Comparison of ENCODE assay signal across 8 cellular contexts in the genomic region with DNA sequence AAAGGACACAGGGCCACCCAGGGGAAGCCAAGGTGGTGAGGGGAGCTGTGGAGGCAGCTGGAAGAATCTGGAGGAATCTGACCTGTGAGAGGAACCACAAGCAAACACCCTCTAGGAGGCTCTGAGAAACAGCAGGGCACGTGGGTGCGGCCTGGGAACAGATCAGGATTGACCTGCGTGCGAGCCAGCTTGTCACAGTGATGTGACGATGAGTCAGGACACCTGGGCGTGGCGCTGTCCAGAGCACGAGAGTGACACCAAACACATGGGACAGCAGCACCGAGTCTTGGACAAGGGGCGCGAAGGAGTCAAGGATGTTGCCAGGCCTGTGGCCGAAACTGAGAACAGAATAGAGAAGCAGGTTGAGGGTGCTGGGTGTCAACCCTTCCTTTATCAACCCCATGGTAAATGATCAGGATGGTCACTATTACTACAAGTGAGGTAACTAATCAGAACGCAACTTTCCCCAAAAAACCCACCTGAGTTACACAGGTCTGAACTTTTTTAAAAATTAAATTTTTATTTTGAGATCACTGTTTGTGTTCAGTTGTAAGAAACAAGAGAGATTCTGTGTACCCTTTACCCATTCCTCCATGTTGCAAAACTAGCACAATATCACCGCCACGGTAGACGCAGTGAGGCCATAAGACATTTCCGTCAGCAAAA. TPM values are rescaled to one million over a fixed set of nuclear protein-coding genes. Genes with fewer than 3 reads are reported as not detected.
DNase-seq lines count a peak whose midpoint lies in the region; ATAC-seq and TF ChIP-seq lines count a peak whose summit lies in the region.

No MANE protein-coding gene starts in this region.

- H4K20me1 ChIP-seq in DND-41 (ENCODE audit: insufficient read depth, low read length): peaks cover 5% of the 10 kb centered on the region; the same call in 1 of the 2 replicates

- DNase-seq in DND-41 (no peak), SK-N-MC (ENCODE audit: low read depth, low spot score) (no peak), mesothelial cell of epicardium (ENCODE audit: low spot score in 2 of 2, unreplicated experiment in 2 of 2) (no peak), tibial nerve (ENCODE audit: low spot score in 2 of 2) (no peak), G401 (ENCODE audit: low spot score) (no peak)
- peak in 2 of 3 experiments; percentile 5 to 16 for DNase-seq in effector memory CD8-positive, alpha-beta T cell

- in situ Hi-C loops in G401 (cut with HindIII; ENCODE audit: low sequenced_read_pairs): no loop called here

- H3K36me3 ChIP-seq in DND-41 (ENCODE audit: insufficient read depth, low read length): peaks cover 18% of the 10 kb centered on the region
- peaks cover 22% of the 10 kb centered on the region for H3K36me3 ChIP-seq in SK-N-MC (ENCODE audit: insufficient read depth, low read length)
- peaks cover 0 to 12% (median 0%) of the 10 kb centered on the region in 3 donors for H3K36me3 ChIP-seq in tibial nerve

- TF ChIP-seq EP300 in tibial nerve (IDR thresholded peaks at IDR 0.05): no peak

- no peak for TF ChIP-seq CTCF in DND-41 (IDR thresholded peaks at IDR 0.05; ENCODE audit: borderline replicate concordance, extremely low read depth, low read length, poor library complexity, severe bottlenecking)
- TF ChIP-seq CTCF in mesothelial cell of epicardium (IDR thresholded peaks at IDR 0.05; ENCODE audit: unreplicated experiment): no peak
- TF ChIP-seq CTCF in tibial nerve (IDR thresholded peaks at IDR 0.05): no peak

- peak overlapping the region; percentile 65 to 91 for H3K4me3 ChIP-seq in DND-41 (ENCODE audit: low read depth in 1 of 2, low read length in 2 of 2)
- peak overlapping the region; percentile 99 for H3K4me3 ChIP-seq in SK-N-MC
- H3K4me3 ChIP-seq in tibial nerve: peak overlapping the region; percentile 71 to 92 (median 78)

- H3K4me2 ChIP-seq in DND-41 (ENCODE audit: insufficient read depth, low read length): peak overlapping the region; percentile 92

- peaks cover 46% of the 10 kb centered on the region for H3K79me2 ChIP-seq in DND-41 (ENCODE audit: insufficient read depth, low read length)

- peaks cover 39% of the 10 kb centered on the region for H3K4me1 ChIP-seq in DND-41 (ENCODE audit: insufficient read depth, low read length)
- H3K4me1 ChIP-seq in tibial nerve: peaks cover 0 to 45% (median 30%) of the 10 kb centered on the region in 4 donors

- H3K27me3 ChIP-seq in DND-41 (ENCODE audit: insufficient read depth, low read length, poor library complexity) (no peaks in the 10 kb centered on the region), tibial nerve (no peaks in the 10 kb centered on the region)

- H2AFZ ChIP-seq in DND-41 (ENCODE audit: low read depth, low read length): peak overlapping the region; percentile 99

- no peaks in the 10 kb centered on the region for H3K9me3 ChIP-seq in DND-41 (ENCODE audit: insufficient read depth, low read length, severe bottlenecking)
- no peaks in the 10 kb centered on the region for H3K9me3 ChIP-seq in SK-N-MC (ENCODE audit: low read depth, low read length)
- H3K9me3 ChIP-seq in tibial nerve: no peaks in the 10 kb centered on the region

- H3K27me3 Mint-ChIP-seq in effector memory CD8-positive, alpha-beta T cell: peaks cover 0 to 13% of the 10 kb centered on the region in 2 donors
- no peaks in the 10 kb centered on the region for H3K27me3 Mint-ChIP-seq in mesothelial cell of epicardium (ENCODE audit: low read depth)

- no peak for TF ChIP-seq POLR2A in tibial nerve (IDR thresholded peaks at IDR 0.05)

- H3K27ac ChIP-seq in DND-41 (ENCODE audit: low read length) (peak overlapping the region; percentile 99), SK-N-MC (peak overlapping the region; percentile 82; the same call in 1 of the 2 replicates), tibial nerve (peak overlapping the region; percentile 84 to 98 (median 97))

- H3K36me3 Mint-ChIP-seq in effector memory CD8-positive, alpha-beta T cell (ENCODE audit: insufficient read depth): peaks cover 36% of the 10 kb centered on the region
- peaks cover 3% of the 10 kb centered on the region for H3K36me3 Mint-ChIP-seq in mesothelial cell of epicardium

- peak overlapping the region; percentile 96 for H3K27ac Mint-ChIP-seq in effector memory CD8-positive, alpha-beta T cell
- H3K27ac Mint-ChIP-seq in mesothelial cell of epicardium: peak overlapping the region; percentile 97

- H3K4me1 Mint-ChIP-seq in effector memory CD8-positive, alpha-beta T cell (ENCODE audit: low read depth in 2 of 2): peaks cover 22 to 30% of the 10 kb centered on the region in 2 donors
- peaks cover 35% of the 10 kb centered on the region for H3K4me1 Mint-ChIP-seq in mesothelial cell of epicardium

- peak overlapping the region; percentile 94 for H3K9ac ChIP-seq in DND-41 (ENCODE audit: low read depth, low read length)
- H3K9ac ChIP-seq in SK-N-MC (ENCODE audit: insufficient read length): peak overlapping the region; percentile 92

- 52 to 55% methylated on average over 17 of the region's 17 CpGs for WGBS in tibial nerve, 2 donors

- peak overlapping the region; percentile 87 to 91 for H3K4me3 Mint-ChIP-seq in effector memory CD8-positive, alpha-beta T cell
- H3K4me3 Mint-ChIP-seq in mesothelial cell of epicardium: peak overlapping the region; percentile 88

- no peaks in the 10 kb centered on the region for H3K9me3 Mint-ChIP-seq in effector memory CD8-positive, alpha-beta T cell
- no peaks in the 10 kb centered on the region for H3K9me3 Mint-ChIP-seq in mesothelial cell of epicardium

- no peak for ATAC-seq in DND-41 (ENCODE audit: insufficient read depth, low read depth)
- ATAC-seq in GM19397 (IDR thresholded peaks at IDR 0.05; ENCODE audit: unreplicated experiment): peak; percentile 46
- ATAC-seq in HG03439 (IDR thresholded peaks at IDR 0.05; ENCODE audit: unreplicated experiment): peak; percentile 61
- no peak for ATAC-seq in effector memory CD8-positive, alpha-beta T cell (replicated peaks)

RNA-seq across cellular contexts. Expression of gene SFT2D3, which starts 0.6 kb away (rescaled TPM):
- total RNA-seq in mesothelial cell of epicardium (11.6 to 12.9 TPM (median 12.1 TPM) in 3 replicates), tibial nerve (10 to 100 TPM; 10.7 to 13.6 (median 12.4) TPM)
- total RNA-seq in G401 (2014; rRNA removed; shearing (Covaris generic)): 11.7 and 13.0 TPM in 2 replicates

RNA-seq across cellular contexts. Expression of gene LIMS2, which starts 25.3 kb away (rescaled TPM):
- total RNA-seq in mesothelial cell of epicardium (11.9 to 13.0 TPM (median 11.9 TPM) in 3 replicates), tibial nerve (100 to 1,000 TPM in 2 of 4 donors, 10 to 100 TPM in 2; 86.1 to 111 (median 98.1) TPM)
- total RNA-seq in G401 (2014; rRNA removed; shearing (Covaris generic)): 1.8 and 5.8 TPM in 2 replicates

RNA-seq across cellular contexts. Expression of gene GPR17, which starts 54.7 kb away (rescaled TPM):
- total RNA-seq in mesothelial cell of epicardium: not detected in 3 replicates
- total RNA-seq in tibial nerve: 1 to 10 TPM; 1.1 to 1.6 (median 1.2) TPM
- total RNA-seq in G401 (2014; rRNA removed; shearing (Covaris generic)): not detected in 2 replicates

Comparison
In these comparisons a context has a peak if more than half of its experiments do, and no peak if none do; other contexts are left out.
1. ATAC-seq: peak in GM19397 (single experiment) and HG03439 (single experiment); none in DND-41 (single experiment) and effector memory CD8-positive, alpha-beta T cell (single experiment).
2. DNase-seq: peak in effector memory CD8-positive, alpha-beta T cell (2 of 3); none in DND-41 (single experiment), SK-N-MC (single experiment), mesothelial cell of epicardium (0 of 2), tibial nerve (0 of 2) and G401 (single experiment).
3. Peak in every context shown above with its lines, with median percentiles within 50 percentile points of each other: H3K27ac ChIP-seq and H3K4me3 ChIP-seq.